8 cellular contexts compared by ENCODE assay signal in genomic region chr17:41486809-41487530, GRCh38. TPM values are rescaled to one million over a fixed set of nuclear protein-coding genes. Genes with fewer than 3 reads are reported as not detected.
DNase-seq lines count a peak whose midpoint lies in the region; ATAC-seq and TF ChIP-seq lines count a peak whose summit lies in the region.

No MANE protein-coding gene starts in this region.

- H3K4me1 ChIP-seq in upper lobe of left lung: peaks cover 0 to 4% (median 0%) of the 10 kb centered on the region in 4 donors

- no peaks in the 10 kb centered on the region for H3K36me3 ChIP-seq in upper lobe of left lung

- ATAC-seq in Right ventricle myocardium inferior: no peak
- no peak for ATAC-seq in left ventricle myocardium superior
- ATAC-seq in left colon: peak; percentile 46
- ATAC-seq in upper lobe of left lung (ENCODE audit: low FRiP score in 2 of 2): peak in 1 of 2 donors; percentile 40
- ATAC-seq in HG03571 (IDR thresholded peaks at IDR 0.05; ENCODE audit: unreplicated experiment): no peak
- ATAC-seq in HG03135 (IDR thresholded peaks at IDR 0.05; ENCODE audit: unreplicated experiment): no peak

- WGBS in upper lobe of left lung, 2 donors: 60 to 66% methylated on average over 18 to 28 of the region's 29 CpGs

- H3K27ac ChIP-seq in upper lobe of left lung: no peak overlapping the region

- peak; percentile 23 to 59 (median 46) for TF ChIP-seq CTCF in upper lobe of left lung (IDR thresholded peaks at IDR 0.05)

- H3K9me3 ChIP-seq in upper lobe of left lung: no peaks in the 10 kb centered on the region

- TF ChIP-seq EP300 in upper lobe of left lung (IDR thresholded peaks at IDR 0.05): no peak

- DNase-seq in Right ventricle myocardium inferior (ENCODE audit: missing footprints): peak; percentile 81
- DNase-seq in left ventricle myocardium superior: no peak
- DNase-seq in activated T-cell treated with anti-CD3 and anti-CD28 coated beads for 48 hours (ENCODE audit: low read depth): peak; percentile 34
- DNase-seq in left colon: peak in 1 of 2 donors; percentile 76
- DNase-seq in upper lobe of left lung: peak; percentile 66 to 76
- DNase-seq in globus pallidus (ENCODE audit: low spot score): no peak

- no peak overlapping the region for H3K4me3 ChIP-seq in upper lobe of left lung

- TF ChIP-seq POLR2A in upper lobe of left lung (IDR thresholded peaks at IDR 0.05): no peak

- intact Hi-C loops in Right ventricle myocardium inferior (cut with DNase I): loop anchor here (10.0 kb wide), 1 partner anchor 82 kb away; no protein-coding TSS in a partner anchor
- intact Hi-C loops in left ventricle myocardium superior (cut with micrococcal nuclease): no loop called here
- intact Hi-C loops in left colon (cut with DNase I, micrococcal nuclease): no loop called here

- no peaks in the 10 kb centered on the region for H3K27me3 ChIP-seq in upper lobe of left lung

RNA-seq across cellular contexts. Expression of gene KRT36, which starts 2.7 kb away (rescaled TPM):
- not detected for total RNA-seq in Right ventricle myocardium inferior
- not detected for total RNA-seq in left ventricle myocardium superior
- total RNA-seq in left colon: under 1 TPM in 1 of 2 donors, not detected in 1; 0.27 TPM
- total RNA-seq in upper lobe of left lung: not detected

RNA-seq across cellular contexts. Expression of gene KRT35, which starts 6.0 kb away (rescaled TPM):
- not detected for total RNA-seq in Right ventricle myocardium inferior
- not detected for total RNA-seq in left ventricle myocardium superior
- total RNA-seq in left colon: not detected
- not detected for total RNA-seq in upper lobe of left lung

RNA-seq across cellular contexts. Expression of gene KRT13, which starts 18.4 kb away (rescaled TPM):
- not detected for total RNA-seq in Right ventricle myocardium inferior
- not detected for total RNA-seq in left ventricle myocardium superior
- total RNA-seq in left colon: under 1 TPM in 1 of 2 donors, not detected in 1; 0.82 TPM
- 10 to 100 TPM in 1 of 6 donors, 1 to 10 TPM in 5; 1.0 to 12.1 (median 7.2) TPM for total RNA-seq in upper lobe of left lung

RNA-seq across cellular contexts. Expression of gene KRT32, which starts 19.8 kb away (rescaled TPM):
- total RNA-seq in Right ventricle myocardium inferior (not detected), left ventricle myocardium superior (not detected), left colon (not detected), upper lobe of left lung (not detected)

RNA-seq across cellular contexts. Expression of gene KRT15, which starts 31.7 kb away (rescaled TPM):
- total RNA-seq in Right ventricle myocardium inferior: not detected
- 0.32 TPM for total RNA-seq in left ventricle myocardium superior
- total RNA-seq in left colon: 10 to 100 TPM in 1 of 2 donors, 1 to 10 TPM in 1; 6.8 to 30.9 TPM
- total RNA-seq in upper lobe of left lung: 10 to 100 TPM; 10.5 to 57.9 (median 19.2) TPM

Comparison
In these comparisons a context has a peak if more than half of its experiments do, and no peak if none do; other contexts are left out.
1. DNase-seq: peak in Right ventricle myocardium inferior (single experiment), activated T-cell treated with anti-CD3 and anti-CD28 coated beads for 48 hours (single experiment) and upper lobe of left lung (2 of 2); none in left ventricle myocardium superior (single experiment) and globus pallidus (single experiment).